Comparison of ENCODE assay signal across 25 cellular contexts in genomic region chr7:68041559-68041958, GRCh38.
"Had no signal": no experiment of that assay in that cellular context is flagged by ENCODE, and none has a peak within 500 bp of the region (broad histone marks: within the 10 kb centered on the region; RNA-seq: fewer than 3 reads in every experiment).

No MANE protein-coding gene starts in this region.

- H3K79me2 ChIP-seq: hepatocyte, parathyroid adenoma had no signal

- H2AFZ ChIP-seq: hepatocyte, parathyroid adenoma had no signal

- H3K36me3 ChIP-seq: left lung, lower lobe of right lung, right lobe of liver, stomach, suprapubic skin, thoracic aorta, tibial artery, uterus had no signal

- H3K27me3 ChIP-seq: hepatocyte, left lung, right lobe of liver, stomach, suprapubic skin, tibial artery, uterus had no signal

- ATAC-seq: left cardiac atrium; left lung; lower lobe of right lung; naive thymus-derived CD8-positive, alpha-beta T cell; psoas muscle; right lobe of liver; stimulated activated naive B cell treated with anti-CD40 and anti-IgM and Interleukin-4, amounts not matched to agents 10 μg/mL and 1 μg/mL and 100 μg/mL, for 72 hours; stimulated activated naive CD8-positive, alpha-beta T cell treated with anti-CD3 and anti-CD28 coated beads, Interleukin-15, Interleukin-2, amounts not matched to agents 100 U/mL and 50 U/mL, for 24 hours had no signal

- H3K4me1 ChIP-seq: left lung, lower lobe of right lung, parathyroid adenoma, psoas muscle, right lobe of liver, stomach, suprapubic skin, tibial artery, uterus had no signal

- H3K4me3 ChIP-seq: hepatocyte, left lung, lower lobe of right lung, psoas muscle, right lobe of liver, skin epidermis, stomach, suprapubic skin, thoracic aorta, tibial artery, uterus had no signal

- H3K9me3 ChIP-seq: lower lobe of right lung, psoas muscle, right lobe of liver, stomach, suprapubic skin, thoracic aorta, tibial artery, uterus had no signal

- H3K4me2 ChIP-seq: hepatocyte had no signal

- DNase-seq: kidney glomerular epithelial cell; left cardiac atrium; left lung; lower lobe of right lung; mammary epithelial cell; mesenchymal stem cell; naive thymus-derived CD8-positive, alpha-beta T cell; nucleus accumbens; psoas muscle; right lobe of liver; stimulated activated CD4-positive, alpha-beta T cell treated with anti-CD3 and anti-CD28 coated beads, Interleukin-12 subunit alpha, Interleukin-12 subunit beta, amount 100 ng/mL, for 4 hours; stimulated activated CD4-positive, alpha-beta T cell treated with anti-CD3 and anti-CD28 coated beads, Interleukin-15, amount 100 ng/mL, for 24 hours; stimulated activated CD4-positive, alpha-beta T cell treated with anti-CD3 and anti-CD28 coated beads, Interleukin-2, amount 100 ng/mL, for 24 hours; stimulated activated CD4-positive, alpha-beta T cell treated with anti-CD3 and anti-CD28 coated beads, Interleukin-4, amount 100 ng/mL, for 1 hour; stimulated activated naive B cell treated with anti-CD40 and anti-IgM and Interleukin-4, amounts not matched to agents 10 μg/mL and 1 μg/mL and 100 μg/mL, for 72 hours; stimulated activated naive CD8-positive, alpha-beta T cell treated with anti-CD3 and anti-CD28 coated beads, Interleukin-15, Interleukin-2, amounts not matched to agents 100 U/mL and 50 U/mL, for 24 hours; stomach; tibial artery; trophoblast cell; uterus had no signal

- H3K27ac ChIP-seq: hepatocyte, left lung, lower lobe of right lung, parathyroid adenoma, psoas muscle, right lobe of liver, skin epidermis, stomach, suprapubic skin, thoracic aorta, tibial artery, uterus had no signal
